1 cellular context compared by ENCODE assay signal in genomic region chr9:134443169-134444039, GRCh38.
TF ChIP-seq lines count a peak whose summit lies in the region.

No MANE protein-coding gene starts in this region.

TF ChIP-seq in GM23338, 12 proteins besides CTCF, POLR2A, EP300 and RAD21 (continued from another document):
- TF ChIP-seq, protein P1, sequence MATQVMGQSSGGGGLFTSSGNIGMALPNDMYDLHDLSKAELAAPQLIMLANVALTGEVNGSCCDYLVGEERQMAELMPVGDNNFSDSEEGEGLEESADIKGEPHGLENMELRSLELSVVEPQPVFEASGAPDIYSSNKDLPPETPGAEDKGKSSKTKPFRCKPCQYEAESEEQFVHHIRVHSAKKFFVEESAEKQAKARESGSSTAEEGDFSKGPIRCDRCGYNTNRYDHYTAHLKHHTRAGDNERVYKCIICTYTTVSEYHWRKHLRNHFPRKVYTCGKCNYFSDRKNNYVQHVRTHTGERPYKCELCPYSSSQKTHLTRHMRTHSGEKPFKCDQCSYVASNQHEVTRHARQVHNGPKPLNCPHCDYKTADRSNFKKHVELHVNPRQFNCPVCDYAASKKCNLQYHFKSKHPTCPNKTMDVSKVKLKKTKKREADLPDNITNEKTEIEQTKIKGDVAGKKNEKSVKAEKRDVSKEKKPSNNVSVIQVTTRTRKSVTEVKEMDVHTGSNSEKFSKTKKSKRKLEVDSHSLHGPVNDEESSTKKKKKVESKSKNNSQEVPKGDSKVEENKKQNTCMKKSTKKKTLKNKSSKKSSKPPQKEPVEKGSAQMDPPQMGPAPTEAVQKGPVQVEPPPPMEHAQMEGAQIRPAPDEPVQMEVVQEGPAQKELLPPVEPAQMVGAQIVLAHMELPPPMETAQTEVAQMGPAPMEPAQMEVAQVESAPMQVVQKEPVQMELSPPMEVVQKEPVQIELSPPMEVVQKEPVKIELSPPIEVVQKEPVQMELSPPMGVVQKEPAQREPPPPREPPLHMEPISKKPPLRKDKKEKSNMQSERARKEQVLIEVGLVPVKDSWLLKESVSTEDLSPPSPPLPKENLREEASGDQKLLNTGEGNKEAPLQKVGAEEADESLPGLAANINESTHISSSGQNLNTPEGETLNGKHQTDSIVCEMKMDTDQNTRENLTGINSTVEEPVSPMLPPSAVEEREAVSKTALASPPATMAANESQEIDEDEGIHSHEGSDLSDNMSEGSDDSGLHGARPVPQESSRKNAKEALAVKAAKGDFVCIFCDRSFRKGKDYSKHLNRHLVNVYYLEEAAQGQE (IDR thresholded peaks at IDR 0.05; ENCODE audit: unreplicated experiment), result no peak
- TF ChIP-seq POLR2AphosphoS5 (IDR thresholded peaks at IDR 0.05; ENCODE audit: low read depth), result no peak
- TF ChIP-seq JUNB (IDR thresholded peaks at IDR 0.05; ENCODE audit: unreplicated experiment), result no peak
- no peak for TF ChIP-seq ZNF331 (CRISPR knock-in tag; IDR thresholded peaks at IDR 0.05; ENCODE audit: low read depth)
- TF ChIP-seq ETS1 (IDR thresholded peaks at IDR 0.05), result no peak
- no peak for TF ChIP-seq CREB1 (CRISPR knock-in tag; IDR thresholded peaks at IDR 0.05; ENCODE audit: low read depth)
- TF ChIP-seq EZH2phosphoT487 (IDR thresholded peaks at IDR 0.05; ENCODE audit: unreplicated experiment), result no peak
